In genomic region chr2:174994381-174994780, GRCh38 we compare ENCODE assay signal across 7 cellular contexts. TPM values are rescaled to one million over a fixed set of nuclear protein-coding genes. Genes with fewer than 3 reads are reported as not detected.
"Had no signal": no experiment of that assay in that cellular context is flagged by ENCODE, and none has a peak within 500 bp of the region (broad histone marks: within the 10 kb centered on the region; RNA-seq: fewer than 3 reads in every experiment).

No MANE protein-coding gene starts in this region.

- H3K4me2 ChIP-seq: KMS-11 had no signal

- DNase-seq: IMR-90, KBM-7, KG1 had no signal

- H3K9ac ChIP-seq: KMS-11 had no signal

- H3K27ac ChIP-seq: HL-60, KMS-11 had no signal

- FAIRE-seq: HTR-8/SVneo had no signal

RNA-seq across cellular contexts. Expression of gene CHN1, which starts 10.8 kb away (rescaled TPM):
- total RNA-seq: HT-29 had no signal
